8 cellular contexts compared by ENCODE assay signal in the genomic region with DNA sequence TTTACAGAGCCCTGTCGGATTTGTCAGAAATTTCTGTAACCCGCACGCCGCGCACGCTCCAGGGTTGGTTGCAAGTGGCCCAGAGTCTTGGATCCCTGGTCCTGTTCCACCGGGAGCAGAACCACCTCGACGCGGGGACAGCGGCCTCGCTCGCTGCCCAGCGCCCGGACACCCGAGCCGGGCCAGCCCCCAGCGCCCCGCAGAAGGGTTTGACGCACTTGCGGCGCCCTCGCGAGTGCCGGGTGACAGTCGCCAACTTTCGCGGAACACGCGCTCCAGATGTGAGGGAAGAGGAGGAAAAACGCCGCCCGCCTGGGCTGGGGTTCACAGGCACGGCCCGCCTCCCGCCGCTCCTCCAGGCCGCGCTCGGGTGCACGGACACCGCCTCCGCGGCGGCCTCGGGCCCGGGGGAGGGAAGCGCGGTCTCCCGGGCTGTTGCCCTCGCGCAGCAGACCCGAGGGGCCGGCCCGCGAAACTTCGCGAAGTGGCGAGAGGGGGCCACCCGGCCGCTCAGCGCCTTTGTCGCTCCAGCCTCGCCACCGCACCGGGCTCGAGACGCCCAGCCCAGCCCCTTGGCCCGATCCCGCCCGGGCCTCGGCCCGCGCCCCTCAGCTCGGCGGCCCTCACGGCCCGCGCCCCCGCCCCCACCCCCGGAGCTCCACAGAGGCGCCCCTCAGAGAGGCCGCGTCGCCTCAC. TPM values are rescaled to one million over a fixed set of nuclear protein-coding genes. Genes with fewer than 3 reads are reported as not detected.
DNase-seq lines count a peak whose midpoint lies in the region; ATAC-seq, FAIRE-seq and TF ChIP-seq lines count a peak whose summit lies in the region.

No MANE protein-coding gene starts in this region.

- no peak for TF ChIP-seq POLR2A in HepG2 (IDR thresholded peaks at IDR 0.05; ENCODE audit: insufficient read depth in 1 of 2, low read depth in 2 of 2, low read length in 2 of 2)

- H3K4me1 ChIP-seq in colonic mucosa (no peaks in the 10 kb centered on the region), HepG2 (ENCODE audit: insufficient read depth, low read length) (peaks cover 44% of the 10 kb centered on the region)

- ATAC-seq in GM19328 (IDR thresholded peaks at IDR 0.05; ENCODE audit: unreplicated experiment) (peak; percentile 35), HG03354 (IDR thresholded peaks at IDR 0.05; ENCODE audit: poor library complexity, severe bottlenecking, unreplicated experiment) (peak; percentile 54), HepG2 (peak; percentile 75)

- TF ChIP-seq CTCF in VCaP (conservative IDR thresholded peaks at IDR 0.05) (no peak), colonic mucosa (IDR thresholded peaks at IDR 0.05) (no peak), HepG2 (CRISPR knock-in tag; IDR thresholded peaks at IDR 0.05) (no peak)

- no peak overlapping the region for H2AFZ ChIP-seq in HepG2 (ENCODE audit: low read length)

- intact Hi-C loops in colonic mucosa (cut with DNase I): no loop called here
- intact Hi-C loops in HepG2 (cut with micrococcal nuclease; ENCODE audit: unreplicated experiment): loop anchor here (2.0 to 10.0 kb wide), 2 partner anchors 42 to 936 kb away; no protein-coding TSS in a partner anchor

- no TSS peak for BruUV-seq in HepG2 (replicated peaks; lab: Mats Ljungman, UMichigan)

- POLR2A ChIA-PET in HepG2 (lab: Yijun Ruan, JAX): interaction anchor here (1.0 to 1.4 kb wide), 3 partner anchors 16 to 797 kb away, joined by 3 to 4 read pairs (median 3); no protein-coding TSS in a partner anchor

- 4% methylated on average over 11 of the region's 85 CpGs for WGBS in HepG2 (ENCODE audit: low lambda C conversion rate)

- no peak for FAIRE-seq in HepG2 (lab: Jason Lieb, UNC)

- TF ChIP-seq EP300 in HepG2 (IDR thresholded peaks at IDR 0.05; ENCODE audit: low read depth in 2 of 2, low read length in 2 of 2) (no peak), HepG2 (CRISPR knock-in tag; IDR thresholded peaks at IDR 0.05; ENCODE audit: borderline replicate concordance) (no peak)

- H3K4me3 ChIP-seq in colonic mucosa (peak overlapping the region; percentile 81), HepG2 (replicated peaks in 1 of 3; ENCODE audit: insufficient read depth in 1 of 3, low read depth in 2 of 3, low read length in 3 of 3) (peak overlapping the region; percentile 72 to 88 (median 81))

- peaks cover 8% of the 10 kb centered on the region; the same call in 1 of the 2 replicates for H4K20me1 ChIP-seq in HepG2 (ENCODE audit: insufficient read depth, low read length)

- H3K27me3 ChIP-seq in colonic mucosa (no peaks in the 10 kb centered on the region), HepG2 (ENCODE audit: control insufficient read depth in 1 of 2, insufficient read depth in 2 of 2, low read length in 2 of 2) (no peaks in the 10 kb centered on the region)

- no peaks in the 10 kb centered on the region for H3K36me3 ChIP-seq in colonic mucosa
- H3K36me3 ChIP-seq in HepG2 (replicated peaks in 1 of 2; ENCODE audit: control insufficient read depth in 1 of 2, insufficient read depth in 2 of 2, low read length in 2 of 2): peaks cover 3 to 7% of the 10 kb centered on the region in 2 experiments; a peak in 2 of 5 replicates

- no peaks in the 10 kb centered on the region for H3K9me3 ChIP-seq in colonic mucosa
- no peaks in the 10 kb centered on the region for H3K9me3 ChIP-seq in HepG2 (ENCODE audit: low read length)

- H3K9ac ChIP-seq in colonic mucosa (ENCODE audit: low read depth in 2 of 2, low read length in 2 of 2): peak overlapping the region; percentile 46 to 86
- peak overlapping the region; percentile 84 for H3K9ac ChIP-seq in HepG2 (ENCODE audit: insufficient read depth, low read depth, low read length)

- peak overlapping the region; percentile 70 for H3K4me2 ChIP-seq in HepG2 (ENCODE audit: low read depth, low read length)

- in situ Hi-C loops in HepG2 (cut with HindIII; ENCODE audit: extremely low pct_ligation_motif_present, low pct_unique_long_range_greater_than_20kb): no loop called here

- CTCF ChIA-PET in HepG2 (lab: Yijun Ruan, JAX; ENCODE audit: low intra/inter-chr PET ratio, low total read pairs): no interaction called here

- peaks cover 46% of the 10 kb centered on the region for H3K79me2 ChIP-seq in HepG2 (ENCODE audit: insufficient read depth, low read length)

- DNase-seq in C1 segment of cervical spinal cord (lab: John Stamatoyannopoulos, UW) (peak in 10 of 14 donors; percentile 34 to 75 (median 56)), colonic mucosa (peak; percentile 48), HepG2 (ENCODE audit: low spot score) (no peak), OCI-M2 (lab: John Stamatoyannopoulos, UW; ENCODE audit: unreplicated experiment) (no peak)
- DNase-seq in stimulated activated CD4-positive, alpha-beta T cell treated with anti-CD3 and anti-CD28 coated beads, Interleukin-4, amount 100 ng/mL, for 1 hour: peak; percentile 31

- no peak for TF ChIP-seq RAD21 in HepG2 (CRISPR knock-in tag; IDR thresholded peaks at IDR 0.05)

- H3K27ac ChIP-seq in VCaP: peak overlapping the region; percentile 83
- peak overlapping the region; percentile 94 for H3K27ac ChIP-seq in colonic mucosa
- peak overlapping the region; percentile 75 for H3K27ac ChIP-seq in HepG2 (ENCODE audit: extremely low read length, insufficient read depth, low read length)

TF ChIP-seq in HepG2, 621 proteins besides CTCF, POLR2A, EP300 and RAD21 (continues in another document):
- TF ChIP-seq ZNF138 (CRISPR knock-in tag; IDR thresholded peaks at IDR 0.05; ENCODE audit: low read depth) (no peak), JUND (CRISPR knock-in tag; IDR thresholded peaks at IDR 0.05) (no peak)
- TF ChIP-seq, protein P1, sequence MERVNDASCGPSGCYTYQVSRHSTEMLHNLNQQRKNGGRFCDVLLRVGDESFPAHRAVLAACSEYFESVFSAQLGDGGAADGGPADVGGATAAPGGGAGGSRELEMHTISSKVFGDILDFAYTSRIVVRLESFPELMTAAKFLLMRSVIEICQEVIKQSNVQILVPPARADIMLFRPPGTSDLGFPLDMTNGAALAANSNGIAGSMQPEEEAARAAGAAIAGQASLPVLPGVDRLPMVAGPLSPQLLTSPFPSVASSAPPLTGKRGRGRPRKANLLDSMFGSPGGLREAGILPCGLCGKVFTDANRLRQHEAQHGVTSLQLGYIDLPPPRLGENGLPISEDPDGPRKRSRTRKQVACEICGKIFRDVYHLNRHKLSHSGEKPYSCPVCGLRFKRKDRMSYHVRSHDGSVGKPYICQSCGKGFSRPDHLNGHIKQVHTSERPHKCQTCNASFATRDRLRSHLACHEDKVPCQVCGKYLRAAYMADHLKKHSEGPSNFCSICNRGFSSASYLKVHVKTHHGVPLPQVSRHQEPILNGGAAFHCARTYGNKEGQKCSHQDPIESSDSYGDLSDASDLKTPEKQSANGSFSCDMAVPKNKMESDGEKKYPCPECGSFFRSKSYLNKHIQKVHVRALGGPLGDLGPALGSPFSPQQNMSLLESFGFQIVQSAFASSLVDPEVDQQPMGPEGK (CRISPR knock-in tag; IDR thresholded peaks at IDR 0.05): 0 out of 2 replicates have a peak, but pooled peaks have one; percentile 22
- TF ChIP-seq, protein P2, sequence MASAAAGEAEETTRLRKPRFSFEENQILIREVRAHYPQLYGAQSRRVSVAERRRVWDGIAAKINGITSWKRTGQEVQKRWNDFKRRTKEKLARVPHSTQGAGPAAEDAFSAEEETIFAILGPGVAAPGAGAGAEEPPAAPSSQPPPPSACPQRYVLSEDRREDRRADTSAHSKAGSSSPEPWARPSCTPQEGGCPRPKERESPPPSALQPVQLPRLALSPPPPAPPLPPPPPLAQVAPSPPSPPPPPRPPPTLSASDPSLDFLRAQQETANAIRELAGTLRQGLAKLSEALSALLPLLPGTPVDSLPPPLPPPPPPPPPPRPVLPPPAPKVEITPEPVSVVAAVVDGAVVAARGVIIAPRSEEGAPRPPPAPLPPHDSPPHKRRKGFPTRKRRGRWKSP (CRISPR knock-in tag; IDR thresholded peaks at IDR 0.05): 0 out of 2 replicates have a peak, but pooled peaks have one; percentile 16

RNA-seq across cellular contexts. Expression of a gene that starts 0.5 kb away (rescaled TPM):
- total RNA-seq in colonic mucosa: 10 to 100 TPM; 15.9 to 16.2 TPM
- 25.9 and 29.4 TPM in 2 replicates for total RNA-seq in HepG2 (2016; rRNA removed; fragmentation: Illumina TruSeq; extraction: Trizol)
- total RNA-seq in HepG2 (2016; cell fraction: cytosol; rRNA removed; fragmentation: Illumina TruSeq; extraction: Trizol; ENCODE audit: low read depth): 11.5 TPM in 2 replicates
- total RNA-seq in HepG2 (2016; cell fraction: insoluble cytoplasmic fraction; rRNA removed; fragmentation: Illumina TruSeq; extraction: Trizol): 26.8 TPM in 2 replicates
- total RNA-seq in HepG2 (2016; cell fraction: membrane; rRNA removed; fragmentation: Illumina TruSeq; extraction: Trizol): 11.3 and 11.5 TPM in 2 replicates
- 32.0 and 34.9 TPM in 2 replicates for total RNA-seq in HepG2 (2016; cell fraction: nucleus; rRNA removed; fragmentation: Illumina TruSeq; extraction: Trizol)
- 26.3 and 29.9 TPM in 2 replicates for polyA plus RNA-seq in HepG2 (2011; rRNA removed)
- polyA plus RNA-seq in HepG2 (2011; cell fraction: cytosol; rRNA removed): 12.8 and 13.0 TPM in 2 replicates
- polyA plus RNA-seq in HepG2 (2011; cell fraction: nucleus; rRNA removed): 93.5 and 108 TPM in 2 replicates
- 21.1 and 27.6 TPM in 2 replicates for polyA plus RNA-seq in HepG2 (2012)
- polyA plus RNA-seq in HepG2 (2016; cell fraction: cytosol; fragmentation: Illumina TruSeq; extraction: Trizol; ENCODE audit: low read depth): 0.68 and 1.1 TPM in 2 replicates
- polyA plus RNA-seq in HepG2 (2016; cell fraction: insoluble cytoplasmic fraction; fragmentation: Illumina TruSeq; extraction: Trizol; ENCODE audit: low read depth): 15.4 and 19.9 TPM in 2 replicates
- polyA plus RNA-seq in HepG2 (2016; cell fraction: membrane; fragmentation: Illumina TruSeq; extraction: Trizol; ENCODE audit: low read depth): 1.9 and 2.4 TPM in 2 replicates
- 31.3 and 33.3 TPM in 2 replicates for polyA plus RNA-seq in HepG2 (2016; cell fraction: nucleus; fragmentation: Illumina TruSeq; extraction: Trizol; ENCODE audit: insufficient read depth, low read depth)
- 28.8 and 31.6 TPM in 2 replicates for polyA minus RNA-seq in HepG2 (2011; rRNA and poly(A)+ RNA removed; ENCODE audit: low replicate concordance)
- 16.4 and 20.3 TPM in 2 replicates for polyA minus RNA-seq in HepG2 (2011; cell fraction: cytosol; rRNA and poly(A)+ RNA removed)
- 51.5 and 65.4 TPM in 2 replicates for polyA minus RNA-seq in HepG2 (2011; cell fraction: nucleus; rRNA and poly(A)+ RNA removed)

Comparison
In these comparisons a context has a peak if more than half of its experiments do, and no peak if none do; other contexts are left out.
1. DNase-seq: peak in C1 segment of cervical spinal cord (10 of 14), colonic mucosa (single experiment) and stimulated activated CD4-positive, alpha-beta T cell treated with anti-CD3 and anti-CD28 coated beads, Interleukin-4, amount 100 ng/mL, for 1 hour (single experiment); none in HepG2 (single experiment) and OCI-M2 (single experiment).
2. Peak in every context shown above with its lines, with median percentiles within 50 percentile points of each other: ATAC-seq and H3K27ac ChIP-seq.